10 cellular contexts compared by ENCODE assay signal in the genomic region with DNA sequence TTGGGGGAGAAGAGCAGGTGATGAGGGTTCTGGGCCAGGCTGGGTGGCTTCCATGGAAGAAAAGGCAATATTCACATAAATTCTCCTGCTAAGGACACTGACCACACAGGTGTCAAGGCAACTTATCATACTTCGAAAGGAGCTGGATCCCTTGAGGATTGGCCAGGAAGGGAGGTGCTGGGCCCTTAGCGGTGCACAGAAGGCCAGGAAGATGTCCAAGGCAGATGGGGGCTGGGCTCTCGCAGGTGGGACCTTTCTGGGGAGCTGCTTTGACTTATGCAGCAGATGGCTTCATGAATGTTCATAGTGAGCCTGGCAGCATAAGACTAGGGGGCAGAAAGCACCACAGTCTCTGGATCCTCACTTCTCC. TPM values are rescaled to one million over a fixed set of nuclear protein-coding genes. Genes with fewer than 3 reads are reported as not detected.
DNase-seq lines count a peak whose midpoint lies in the region; ATAC-seq and TF ChIP-seq lines count a peak whose summit lies in the region.
"Had no signal": no experiment of that assay in that cellular context is flagged by ENCODE, and none has a peak within 500 bp of the region (broad histone marks: within the 10 kb centered on the region; RNA-seq: fewer than 3 reads in every experiment).

No MANE protein-coding gene starts in this region.

- DNase-seq in IMR-90 (no peak), endothelial cell (ENCODE audit: low spot score) (no peak), osteocyte (ENCODE audit: extremely low spot score, unreplicated experiment) (no peak), RKO (ENCODE audit: low spot score) (no peak)
- no peak for DNase-seq in stimulated activated CD4-positive, alpha-beta T cell treated with anti-CD3 and anti-CD28 coated beads, Interleukin-12 subunit alpha, Interleukin-12 subunit beta, amount 100 ng/mL, for 4 hours

- no peak overlapping the region for H2AK9ac ChIP-seq in IMR-90 (replicated peaks; ENCODE audit: low read depth, low read length, poor library complexity)

- H3K9me3 ChIP-seq in BLaER1 (no peaks in the 10 kb centered on the region), IMR-90 (ENCODE audit: control insufficient read depth, insufficient read depth, low read length) (no peaks in the 10 kb centered on the region)

- H3K36me3 Mint-ChIP-seq in endothelial cell (ENCODE audit: low read depth, unreplicated experiment) (peaks cover 39% of the 10 kb centered on the region), osteocyte (ENCODE audit: unreplicated experiment) (peaks cover 25% of the 10 kb centered on the region)

- ATAC-seq in IMR-90 (ENCODE audit: low read depth) (no peak), GM21528 (IDR thresholded peaks at IDR 0.05; ENCODE audit: low FRiP score, unreplicated experiment) (no peak)
- no peak for ATAC-seq in activated CD4-positive, CD25-positive, alpha-beta regulatory T cell treated with anti-CD3 and anti-CD28 coated beads, Interleukin-2, amount 50 U/mL, for 24 hours

- TF ChIP-seq POLR2A in IMR-90 (IDR thresholded peaks at IDR 0.05; ENCODE audit: low read depth, low read length), result no peak

- TF ChIP-seq CTCF in IMR-90 (conservative IDR thresholded peaks at IDR 0.05; ENCODE audit: low read depth, low read length) (no peak), endothelial cell (IDR thresholded peaks at IDR 0.05; ENCODE audit: unreplicated experiment) (no peak), osteocyte (IDR thresholded peaks at IDR 0.05) (no peak)

- dilution Hi-C loops in IMR-90 (cut with HindIII; ENCODE audit: low sequenced_read_pairs, unreplicated experiment), result no loop called here

- H4K20me1 ChIP-seq in BLaER1 (peaks cover 28% of the 10 kb centered on the region), IMR-90 (ENCODE audit: insufficient read depth, low read length) (peaks cover 71% of the 10 kb centered on the region)

- H3K36me3 ChIP-seq in BLaER1 (peaks cover 46% of the 10 kb centered on the region), IMR-90 (ENCODE audit: control insufficient read depth, insufficient read depth, low read length) (peaks cover 45% of the 10 kb centered on the region)

- H3K4me2 ChIP-seq in BLaER1, result peak overlapping the region; percentile 68
- H3K4me2 ChIP-seq in IMR-90 (ENCODE audit: low read depth, low read length), result no peak overlapping the region

- H3K18ac ChIP-seq in IMR-90 (ENCODE audit: low read depth, low read length), result no peak overlapping the region

- no peak overlapping the region for H2AFZ ChIP-seq in IMR-90 (replicated peaks; ENCODE audit: low read length, poor library complexity)
- H2AFZ ChIP-seq: parathyroid adenoma had no signal

- BruUV-seq in IMR-90 (replicated peaks; lab: Mats Ljungman, UMichigan), result no TSS peak

- CTCF ChIA-PET in IMR-90 (lab: Yijun Ruan, JAX), result interaction anchor here (1.0 kb wide), 1 partner anchor 61 kb away, joined by 3 read pairs; no protein-coding TSS in a partner anchor

- 0 out of 2 replicates have a peak overlapping the region, but pooled peaks have one; percentile 12 for H2AK5ac ChIP-seq in IMR-90 (ENCODE audit: low read depth, low read length)

- H4K91ac ChIP-seq in IMR-90 (ENCODE audit: insufficient read depth, low read depth, low read length), result no peak overlapping the region

- 100% methylated on average over 3 of the region's 3 CpGs; no CpG with 5 or more reads in 1 of the 2 experiments for WGBS in IMR-90 (ENCODE audit: extremely low coverage in 2 of 2, insufficient read length in 1 of 2), 2 experiments

- H3K9ac ChIP-seq in BLaER1 (no peak overlapping the region), IMR-90 (ENCODE audit: low read depth, low read length) (no peak overlapping the region)
- H3K9ac ChIP-seq: parathyroid adenoma had no signal

- H2BK5ac ChIP-seq in IMR-90 (ENCODE audit: low read depth, low read length, poor library complexity, severe bottlenecking), result no peak overlapping the region

- H3K4me3 Mint-ChIP-seq in endothelial cell (ENCODE audit: unreplicated experiment) (peak overlapping the region; percentile 20), osteocyte (ENCODE audit: unreplicated experiment) (no peak overlapping the region)

- no peak overlapping the region for H3K27ac ChIP-seq in BLaER1
- no peak overlapping the region for H3K27ac ChIP-seq in IMR-90 (ENCODE audit: insufficient read depth, low read length)
- H3K27ac ChIP-seq: cardiac muscle cell, parathyroid adenoma had no signal

- no peak overlapping the region for H3K4ac ChIP-seq in IMR-90 (ENCODE audit: low read depth, low read length)

- H4K5ac ChIP-seq in IMR-90 (ENCODE audit: low read depth, low read length), result no peak overlapping the region

- peaks cover 8% of the 10 kb centered on the region; the same call in 1 of the 2 replicates for H3K9me1 ChIP-seq in IMR-90 (ENCODE audit: insufficient read depth, low read length)

- in situ Hi-C loops in IMR-90 (cut with MboI; ENCODE audit: low sequenced_read_pairs), result no loop called here

- H3K27ac Mint-ChIP-seq in endothelial cell (ENCODE audit: unreplicated experiment), result no peak overlapping the region
- H3K27ac Mint-ChIP-seq in osteocyte (ENCODE audit: unreplicated experiment), result peak overlapping the region; percentile 58

- H3K4me1 Mint-ChIP-seq in endothelial cell (ENCODE audit: unreplicated experiment) (peaks cover 32% of the 10 kb centered on the region), osteocyte (ENCODE audit: unreplicated experiment) (peaks cover 50% of the 10 kb centered on the region)

- H2BK15ac ChIP-seq in IMR-90 (ENCODE audit: low read depth, low read length), result no peak overlapping the region

- no peaks in the 10 kb centered on the region for H3K9me3 Mint-ChIP-seq in endothelial cell (ENCODE audit: unreplicated experiment)
- no peaks in the 10 kb centered on the region for H3K9me3 Mint-ChIP-seq in osteocyte (ENCODE audit: unreplicated experiment)

- no peak overlapping the region for H2BK120ac ChIP-seq in IMR-90 (ENCODE audit: low read depth, low read length)

- H3K23ac ChIP-seq in IMR-90 (ENCODE audit: low read depth, low read length), result no peak overlapping the region

- intact Hi-C loops in IMR-90 (cut with micrococcal nuclease), result no loop called here

- H4K8ac ChIP-seq in IMR-90 (ENCODE audit: low read depth in 2 of 2, low read length in 2 of 2), result 0 out of 4 replicates have a peak overlapping the region, but pooled peaks of 1 of the 2 experiments have one; percentile 12

- H3K14ac ChIP-seq in IMR-90 (replicated peaks; ENCODE audit: low read depth, low read length), result no peak overlapping the region

- H3K27me3 ChIP-seq in BLaER1 (no peaks in the 10 kb centered on the region), IMR-90 (ENCODE audit: control insufficient read depth, insufficient read depth, low read length) (no peaks in the 10 kb centered on the region)
- H3K27me3 ChIP-seq: cardiac muscle cell had no signal

- no peak overlapping the region for H2BK20ac ChIP-seq in IMR-90 (ENCODE audit: low read depth, low read length)

- H3K4me3 ChIP-seq in BLaER1, result no peak overlapping the region
- H3K4me3 ChIP-seq in IMR-90 (ENCODE audit: insufficient read depth, low read depth, low read length), result no peak overlapping the region
- H3K4me3 ChIP-seq: cardiac muscle cell had no signal

- peaks cover 10 to 55% of the 10 kb centered on the region in 2 experiments for H3K79me1 ChIP-seq in IMR-90 (ENCODE audit: low read depth in 1 of 2, low read length in 2 of 2)

- peaks cover 26% of the 10 kb centered on the region for H3K27me3 Mint-ChIP-seq in endothelial cell (ENCODE audit: unreplicated experiment)
- H3K27me3 Mint-ChIP-seq in osteocyte (ENCODE audit: unreplicated experiment), result no peaks in the 10 kb centered on the region

- POLR2A ChIA-PET in IMR-90 (lab: Charles Lee; ENCODE audit: unreplicated experiment), result no interaction called here

- TF ChIP-seq RAD21 in IMR-90 (IDR thresholded peaks at IDR 0.05; ENCODE audit: low read length), result no peak

- H3K56ac ChIP-seq in IMR-90 (ENCODE audit: extremely low read depth, insufficient read depth, low read length), result no peak overlapping the region

- H3K4me1 ChIP-seq in BLaER1 (peaks cover 77% of the 10 kb centered on the region), IMR-90 (ENCODE audit: control insufficient read depth, insufficient read depth, low read length) (peaks cover 15% of the 10 kb centered on the region)

TF ChIP-seq in IMR-90, 13 proteins besides CTCF, POLR2A, EP300 and RAD21 (continues in another document):
- no peak for TF ChIP-seq MAZ (IDR thresholded peaks at IDR 0.05; ENCODE audit: borderline replicate concordance, low read depth, low read length)
- TF ChIP-seq SMC3 (IDR thresholded peaks at IDR 0.05; ENCODE audit: low read depth, low read length), result no peak

RNA-seq across cellular contexts. Expression of a gene that starts 3.9 kb away (rescaled TPM):
- total RNA-seq in IMR-90 (2012; rRNA removed), result 995 and 1,796 TPM in 2 replicates
- 1,398 and 1,518 TPM in 2 replicates for polyA plus RNA-seq in IMR-90 (2012; rRNA removed)
- 856 and 974 TPM in 2 replicates for polyA plus RNA-seq in IMR-90 (2012; cell fraction: cytosol; rRNA removed)
- 173 and 576 TPM in 2 replicates for polyA plus RNA-seq in IMR-90 (2012; cell fraction: nucleus; rRNA removed; ENCODE audit: low replicate concordance)
- 1,134 TPM for total RNA-seq in endothelial cell (ENCODE audit: unreplicated experiment)
- 1,511 and 1,600 TPM in 2 replicates for total RNA-seq in osteocyte

RNA-seq across cellular contexts. Expression of a gene that starts 4.7 kb away (rescaled TPM):
- total RNA-seq in IMR-90 (2012; rRNA removed) (7.3 and 8.9 TPM in 2 replicates), endothelial cell (ENCODE audit: unreplicated experiment) (4.4 TPM), osteocyte (4.1 and 5.9 TPM in 2 replicates)
- 18.8 and 21.0 TPM in 2 replicates for polyA plus RNA-seq in IMR-90 (2012; rRNA removed)
- 16.9 and 19.9 TPM in 2 replicates for polyA plus RNA-seq in IMR-90 (2012; cell fraction: cytosol; rRNA removed)
- 85.3 and 102 TPM in 2 replicates for polyA plus RNA-seq in IMR-90 (2012; cell fraction: nucleus; rRNA removed; ENCODE audit: low replicate concordance)

RNA-seq across cellular contexts. Expression of a gene that starts 9.1 kb away (rescaled TPM):
- 128 and 158 TPM in 2 replicates for total RNA-seq in IMR-90 (2012; rRNA removed)
- polyA plus RNA-seq in IMR-90 (2012; rRNA removed), result 280 and 285 TPM in 2 replicates
- polyA plus RNA-seq in IMR-90 (2012; cell fraction: cytosol; rRNA removed), result 332 and 427 TPM in 2 replicates
- 75.9 and 113 TPM in 2 replicates for polyA plus RNA-seq in IMR-90 (2012; cell fraction: nucleus; rRNA removed; ENCODE audit: low replicate concordance)
- 66.5 TPM for total RNA-seq in endothelial cell (ENCODE audit: unreplicated experiment)
- 99.4 and 103 TPM in 2 replicates for total RNA-seq in osteocyte

RNA-seq across cellular contexts. Expression of a gene that starts 17.2 kb away (rescaled TPM):
- total RNA-seq in IMR-90 (2012; rRNA removed), result 3.9 and 4.4 TPM in 2 replicates
- 13.9 and 15.7 TPM in 2 replicates for polyA plus RNA-seq in IMR-90 (2012; rRNA removed)
- polyA plus RNA-seq in IMR-90 (2012; cell fraction: cytosol; rRNA removed), result 12.1 and 23.0 TPM in 2 replicates
- 89.0 and 117 TPM in 2 replicates for polyA plus RNA-seq in IMR-90 (2012; cell fraction: nucleus; rRNA removed; ENCODE audit: low replicate concordance)
- total RNA-seq in endothelial cell (ENCODE audit: unreplicated experiment), result 4.0 TPM
- 5.1 and 5.7 TPM in 2 replicates for total RNA-seq in osteocyte

RNA-seq across cellular contexts. Expression of a gene that starts 18.0 kb away (rescaled TPM):
- total RNA-seq in IMR-90 (2012; rRNA removed) (2.2 and 2.7 TPM in 2 replicates), endothelial cell (ENCODE audit: unreplicated experiment) (9.3 TPM), osteocyte (11.6 and 14.0 TPM in 2 replicates)
- 12.9 and 13.6 TPM in 2 replicates for polyA plus RNA-seq in IMR-90 (2012; rRNA removed)
- 5.7 and 15.7 TPM in 2 replicates for polyA plus RNA-seq in IMR-90 (2012; cell fraction: cytosol; rRNA removed)
- 5.5 and 10.6 TPM in 2 replicates for polyA plus RNA-seq in IMR-90 (2012; cell fraction: nucleus; rRNA removed; ENCODE audit: low replicate concordance)
